23 cellular contexts compared by ENCODE assay signal in genomic region chr5:132670218-132670617, GRCh38. TPM values are rescaled to one million over a fixed set of nuclear protein-coding genes. Genes with fewer than 3 reads are reported as not detected.
"Had no signal": no experiment of that assay in that cellular context is flagged by ENCODE, and none has a peak within 500 bp of the region (broad histone marks: within the 10 kb centered on the region; RNA-seq: fewer than 3 reads in every experiment).

No MANE protein-coding gene starts in this region.

- H3K27ac Mint-ChIP-seq: IgD-negative memory B cell had no signal

- H3K4me3 Mint-ChIP-seq: IgD-negative memory B cell had no signal

- DNase-seq: KBM-7, MM.1S, NCI-H1092 treated with DMSO at 0.1 percent for 48 hours, NCI-H1436, NCI-H187, NCI-H2029, NCI-H2081 treated with DMSO at 0.1 percent for 48 hours, NCI-H2171, NCI-H226, NCI-H446, NCI-H510A, NCI-H524 treated with DMSO at 0.1 percent for 48 hours, NCI-H69, NCI-H774, Right ventricle myocardium superior, RPMI8226, SIG-M5, SK-N-SH, SW 1271 had no signal

- FAIRE-seq: RCC 7860 had no signal

- H3K4me2 ChIP-seq: SK-N-SH had no signal

- H3K9me3 ChIP-seq: SK-N-SH had no signal

- H3K9ac ChIP-seq: SK-N-SH had no signal

RNA-seq across cellular contexts. Expression of gene IL4, which starts 3.6 kb away (rescaled TPM):
- total RNA-seq: HT1080, Right ventricle myocardium superior, SK-MEL-5 had no signal
- polyA plus RNA-seq: IgD-negative memory B cell, SK-N-SH had no signal

RNA-seq across cellular contexts. Expression of gene IL13, which starts 12.2 kb away (rescaled TPM):
- total RNA-seq: HT1080, Right ventricle myocardium superior, SK-MEL-5 had no signal
- polyA plus RNA-seq: IgD-negative memory B cell had no signal
